ENCODE assay signal across 7 cellular contexts in genomic region chr1:2127181-2128145, GRCh38.
DNase-seq lines count a peak whose midpoint lies in the region; ATAC-seq and TF ChIP-seq lines count a peak whose summit lies in the region.

No MANE protein-coding gene starts in this region.

- H3K27ac ChIP-seq in SK-N-MC = no peak overlapping the region
- no peak overlapping the region for H3K27ac ChIP-seq in psoas muscle
- H3K27ac ChIP-seq in endodermal cell (ENCODE audit: low read depth, low read length) = no peak overlapping the region

- H3K9ac ChIP-seq in SK-N-MC (ENCODE audit: insufficient read length) (no peak overlapping the region), endodermal cell (ENCODE audit: extremely low read depth, low read length, poor library complexity, severe bottlenecking) (no peak overlapping the region)

- WGBS in psoas muscle, 3 donors = 40 to 53% (median 44%) methylated on average over 30 of the region's 30 CpGs
- WGBS in endodermal cell (ENCODE audit: insufficient coverage in 1 of 2, insufficient read length in 1 of 2), 2 experiments = 91 to 96% methylated on average over 20 to 30 of the region's 30 CpGs

- peaks cover 2% of the 10 kb centered on the region for H3K4me1 ChIP-seq in psoas muscle
- H3K4me1 ChIP-seq in endodermal cell (ENCODE audit: control insufficient read depth, insufficient read depth, low read length) = no peaks in the 10 kb centered on the region

- H3K27ac Mint-ChIP-seq in endodermal cell = no peak overlapping the region

- H3K9me3 Mint-ChIP-seq in endodermal cell = peaks cover 4% of the 10 kb centered on the region

- intact Hi-C loops in cardiac septum (cut with DNase I) (loop anchor here (5.0 kb wide), 1 partner anchor 255 kb away; no protein-coding TSS in a partner anchor), psoas muscle (cut with DNase I) (no loop called here)

- H3K9me3 ChIP-seq in SK-N-MC (ENCODE audit: low read depth, low read length) = no peaks in the 10 kb centered on the region
- no peaks in the 10 kb centered on the region for H3K9me3 ChIP-seq in psoas muscle
- H3K9me3 ChIP-seq in endodermal cell (ENCODE audit: control insufficient read depth, low read length) = no peaks in the 10 kb centered on the region

- peaks cover 0 to 64% (median 19%) of the 10 kb centered on the region in 3 donors for H3K27me3 ChIP-seq in psoas muscle (ENCODE audit: insufficient read depth in 3 of 3, low read length in 2 of 3)
- H3K27me3 ChIP-seq in endodermal cell (ENCODE audit: control insufficient read depth, insufficient read depth, low read length, poor library complexity, severe bottlenecking) = no peaks in the 10 kb centered on the region

- H3K4me1 Mint-ChIP-seq in endodermal cell = peaks cover 1% of the 10 kb centered on the region

- TF ChIP-seq CTCF in psoas muscle (IDR thresholded peaks at IDR 0.05) (no peak), endodermal cell (conservative IDR thresholded peaks at IDR 0.05) (no peak)

- no peaks in the 10 kb centered on the region for H3K27me3 Mint-ChIP-seq in endodermal cell (ENCODE audit: insufficient read depth)

- ATAC-seq in psoas muscle = no peak

- peak; percentile 29 for DNase-seq in GF-D8 (lab: John Stamatoyannopoulos, UW)
- DNase-seq in SK-N-MC (ENCODE audit: low read depth, low spot score) = no peak
- DNase-seq in cardiac septum (ENCODE audit: low spot score) = peak; percentile 72
- DNase-seq in psoas muscle = peak; percentile 11 to 30
- DNase-seq in NCI-H345 treated with DMSO at 0.1 percent for 48 hours (lab: John Stamatoyannopoulos, UW; ENCODE audit: unreplicated experiment) = no peak
- no peak for DNase-seq in NCI-H187 treated with DMSO at 0.1 percent for 48 hours (lab: John Stamatoyannopoulos, UW)
- no peak for DNase-seq in endodermal cell

- no peaks in the 10 kb centered on the region for H3K36me3 ChIP-seq in SK-N-MC (ENCODE audit: insufficient read depth, low read length)
- H3K36me3 ChIP-seq in psoas muscle (ENCODE audit: insufficient read depth in 1 of 2, low read depth in 1 of 2) = no peaks in the 10 kb centered on the region
- no peaks in the 10 kb centered on the region for H3K36me3 ChIP-seq in endodermal cell (ENCODE audit: control insufficient read depth, insufficient read depth, low read length)

- H3K4me3 ChIP-seq in SK-N-MC (peak overlapping the region; percentile 49; the same call in 1 of the 2 replicates), psoas muscle (no peak overlapping the region), endodermal cell (ENCODE audit: low read length) (no peak overlapping the region)

- H3K36me3 Mint-ChIP-seq in endodermal cell (ENCODE audit: low read depth) = peaks cover 7% of the 10 kb centered on the region

- no peak overlapping the region for H3K4me3 Mint-ChIP-seq in endodermal cell

Comparison
In these comparisons a context has a peak if more than half of its experiments do, and no peak if none do; other contexts are left out.
1. DNase-seq: peak in GF-D8 (single experiment), cardiac septum (single experiment) and psoas muscle (2 of 2); none in SK-N-MC (single experiment), NCI-H345 treated with DMSO at 0.1 percent for 48 hours (single experiment), NCI-H187 treated with DMSO at 0.1 percent for 48 hours (single experiment) and endodermal cell (single experiment).